ENCODE assay signal across 8 cellular contexts in genomic region chr10:944034-944831, GRCh38. TPM values are rescaled to one million over a fixed set of nuclear protein-coding genes. Genes with fewer than 3 reads are reported as not detected.
DNase-seq lines count a peak whose midpoint lies in the region; ATAC-seq and TF ChIP-seq lines count a peak whose summit lies in the region.

No MANE protein-coding gene starts in this region.

- no peak for TF ChIP-seq EP300 in gastroesophageal sphincter (IDR thresholded peaks at IDR 0.05)

- H3K9me3 ChIP-seq in gastroesophageal sphincter (no peaks in the 10 kb centered on the region), skeletal muscle tissue (ENCODE audit: control insufficient read depth in 3 of 3, low read length in 3 of 3) (no peaks in the 10 kb centered on the region), WERI-Rb-1 (ENCODE audit: severe bottlenecking) (no peaks in the 10 kb centered on the region)

- H3K4me3 ChIP-seq in GM12865 (ENCODE audit: low read depth, low read length) (peak overlapping the region; percentile 29), gastroesophageal sphincter (no peak overlapping the region), skeletal muscle tissue (ENCODE audit: low read length in 3 of 3) (peak overlapping the region in 1 of 3 donors; percentile 51), WERI-Rb-1 (ENCODE audit: low read depth, low read length) (no peak overlapping the region)

- CTCF ChIA-PET in activated CD4-positive, alpha-beta memory T cell treated with anti-CD3 and anti-CD28 coated beads, Interleukin-2, amount 10 ng/mL, durations not matched to agents 7 days and 5 days (lab: Charles Lee), result no interaction called here
- CTCF ChIA-PET in WTC11 (lab: Charles Lee), result interaction anchor here (0.6 kb wide), 1 partner anchor 517 kb away, joined by 3 read pairs; no protein-coding TSS in a partner anchor

- TF ChIP-seq CTCF in GM12865 (IDR thresholded peaks at IDR 0.05; ENCODE audit: insufficient read depth, low read depth, low read length, missing control alignments) (no peak), gastroesophageal sphincter (IDR thresholded peaks at IDR 0.05) (no peak), WTC11 (IDR thresholded peaks at IDR 0.05) (no peak), WERI-Rb-1 (IDR thresholded peaks at IDR 0.05; ENCODE audit: low read depth, low read length) (no peak)

- H3K4me1 ChIP-seq in gastroesophageal sphincter (no peaks in the 10 kb centered on the region), skeletal muscle tissue (ENCODE audit: control insufficient read depth in 3 of 3, insufficient read depth in 3 of 3, low read length in 3 of 3) (peaks cover 0 to 4% (median 2%) of the 10 kb centered on the region in 3 donors)

- H3K9ac ChIP-seq in skeletal muscle tissue (ENCODE audit: low read depth in 1 of 3, low read length in 3 of 3), result peak overlapping the region in 2 of 3 donors; percentile 6 to 19

- no peaks in the 10 kb centered on the region for H3K9me3 Mint-ChIP-seq in activated CD4-positive, alpha-beta memory T cell treated with anti-CD3 and anti-CD28 coated beads, Interleukin-2, amount 10 ng/mL, durations not matched to agents 7 days and 5 days
- no peaks in the 10 kb centered on the region for H3K9me3 Mint-ChIP-seq in WTC11

- H3K36me3 Mint-ChIP-seq in activated CD4-positive, alpha-beta memory T cell treated with anti-CD3 and anti-CD28 coated beads, Interleukin-2, amount 10 ng/mL, durations not matched to agents 7 days and 5 days (ENCODE audit: low read depth), result no peaks in the 10 kb centered on the region
- H3K36me3 Mint-ChIP-seq in WTC11, result no peaks in the 10 kb centered on the region

- no peak overlapping the region for H3K4me3 Mint-ChIP-seq in activated CD4-positive, alpha-beta memory T cell treated with anti-CD3 and anti-CD28 coated beads, Interleukin-2, amount 10 ng/mL, durations not matched to agents 7 days and 5 days
- no peak overlapping the region for H3K4me3 Mint-ChIP-seq in WTC11

- peak overlapping the region; percentile 7 for H3K27ac Mint-ChIP-seq in activated CD4-positive, alpha-beta memory T cell treated with anti-CD3 and anti-CD28 coated beads, Interleukin-2, amount 10 ng/mL, durations not matched to agents 7 days and 5 days
- H3K27ac Mint-ChIP-seq in WTC11, result no peak overlapping the region

- H3K27ac ChIP-seq in gastroesophageal sphincter (peak overlapping the region in 3 of 4 donors; percentile 38 to 64 (median 48)), skeletal muscle tissue (ENCODE audit: low read depth, low read length) (no peak overlapping the region), WERI-Rb-1 (no peak overlapping the region)

- H3K36me3 ChIP-seq in gastroesophageal sphincter (no peaks in the 10 kb centered on the region), skeletal muscle tissue (ENCODE audit: control insufficient read depth in 3 of 3, insufficient read depth in 3 of 3, low read length in 3 of 3) (no peaks in the 10 kb centered on the region), WERI-Rb-1 (no peaks in the 10 kb centered on the region)

- no peaks in the 10 kb centered on the region for H3K27me3 Mint-ChIP-seq in activated CD4-positive, alpha-beta memory T cell treated with anti-CD3 and anti-CD28 coated beads, Interleukin-2, amount 10 ng/mL, durations not matched to agents 7 days and 5 days
- peaks cover 5% of the 10 kb centered on the region for H3K27me3 Mint-ChIP-seq in WTC11 (ENCODE audit: low read depth)

- 40 to 90% methylated on average over 2 to 11 of the region's 14 CpGs for WGBS in gastroesophageal sphincter (ENCODE audit: low coverage in 1 of 2), 2 donors

- no peak for TF ChIP-seq POLR2A in gastroesophageal sphincter (IDR thresholded peaks at IDR 0.05)

- DNase-seq in GM12865 (ENCODE audit: low read depth) (peak; percentile 45), WTC11 (ENCODE audit: low spot score) (no peak), WERI-Rb-1 (no peak)
- DNase-seq in activated CD4-positive, alpha-beta memory T cell treated with anti-CD3 and anti-CD28 coated beads, Interleukin-2, amount 10 ng/mL, durations not matched to agents 7 days and 5 days, result peak; percentile 48

- H3K4me1 Mint-ChIP-seq in activated CD4-positive, alpha-beta memory T cell treated with anti-CD3 and anti-CD28 coated beads, Interleukin-2, amount 10 ng/mL, durations not matched to agents 7 days and 5 days, result peaks cover 12% of the 10 kb centered on the region
- H3K4me1 Mint-ChIP-seq in WTC11, result peaks cover 5% of the 10 kb centered on the region

- H3K27me3 ChIP-seq in gastroesophageal sphincter (no peaks in the 10 kb centered on the region), skeletal muscle tissue (ENCODE audit: control insufficient read depth in 3 of 3, insufficient read depth in 3 of 3, low read length in 3 of 3) (no peaks in the 10 kb centered on the region), WERI-Rb-1 (ENCODE audit: insufficient read depth, low read depth, severe bottlenecking) (no peaks in the 10 kb centered on the region)

- POLR2A ChIA-PET in activated CD4-positive, alpha-beta memory T cell treated with anti-CD3 and anti-CD28 coated beads, Interleukin-2, amount 10 ng/mL, durations not matched to agents 7 days and 5 days (lab: Charles Lee), result interaction anchor here (2.3 kb wide), 1 partner anchor 13 kb away, joined by 15 read pairs; the partner anchor contains the start of gene LARP4B
- POLR2A ChIA-PET in WTC11 (lab: Charles Lee), result interaction anchor here (0.6 kb wide), 1 partner anchor 93 kb away, joined by 3 read pairs; no protein-coding TSS in a partner anchor

- ATAC-seq in HG03095 (IDR thresholded peaks at IDR 0.05; ENCODE audit: unreplicated experiment) (peak; percentile 36), gastroesophageal sphincter (peak; percentile 83), WTC11 (no peak), HG03432 (IDR thresholded peaks at IDR 0.05; ENCODE audit: unreplicated experiment) (no peak)

TF ChIP-seq in WTC11, 78 proteins besides CTCF, POLR2A, EP300 and RAD21:
- no peak for TF ChIP-seq NR2C2 (CRISPR knock-in tag; IDR thresholded peaks at IDR 0.05)

RNA-seq across cellular contexts. Expression of gene LARP4B, which starts 12.7 kb away (rescaled TPM):
- total RNA-seq in activated CD4-positive, alpha-beta memory T cell treated with anti-CD3 and anti-CD28 coated beads, Interleukin-2, amount 10 ng/mL, durations not matched to agents 7 days and 5 days, result 100 to 1,000 TPM in 1 of 2 experiments, 10 to 100 TPM in 1; 99.0 to 103 TPM
- total RNA-seq in gastroesophageal sphincter, result 10 to 100 TPM; 24.9 to 47.5 (median 35.2) TPM
- total RNA-seq in skeletal muscle tissue, result 30.8 TPM
- 83.0 to 91.5 TPM (median 87.1 TPM) in 3 replicates for total RNA-seq in WTC11 (2021)

RNA-seq across cellular contexts. Expression of gene GTPBP4, which starts 44.0 kb away (rescaled TPM):
- 10 to 100 TPM; 50.9 to 59.6 TPM for total RNA-seq in activated CD4-positive, alpha-beta memory T cell treated with anti-CD3 and anti-CD28 coated beads, Interleukin-2, amount 10 ng/mL, durations not matched to agents 7 days and 5 days
- total RNA-seq in gastroesophageal sphincter, result 10 to 100 TPM; 16.0 to 31.5 (median 21.5) TPM
- total RNA-seq in skeletal muscle tissue, result 14.1 TPM
- total RNA-seq in WTC11 (2021), result 79.5 to 97.4 TPM (median 81.6 TPM) in 3 replicates

Comparison
In these comparisons a context has a peak if more than half of its experiments do, and no peak if none do; other contexts are left out.
1. DNase-seq: peak in GM12865 (single experiment) and activated CD4-positive, alpha-beta memory T cell treated with anti-CD3 and anti-CD28 coated beads, Interleukin-2, amount 10 ng/mL, durations not matched to agents 7 days and 5 days (single experiment); none in WTC11 (single experiment) and WERI-Rb-1 (single experiment).
2. ATAC-seq: peak in HG03095 (single experiment) and gastroesophageal sphincter (single experiment); none in WTC11 (single experiment) and HG03432 (single experiment).
3. H3K27ac ChIP-seq: peak in gastroesophageal sphincter (3 of 4); none in skeletal muscle tissue (single experiment) and WERI-Rb-1 (single experiment).